In the genomic region with DNA sequence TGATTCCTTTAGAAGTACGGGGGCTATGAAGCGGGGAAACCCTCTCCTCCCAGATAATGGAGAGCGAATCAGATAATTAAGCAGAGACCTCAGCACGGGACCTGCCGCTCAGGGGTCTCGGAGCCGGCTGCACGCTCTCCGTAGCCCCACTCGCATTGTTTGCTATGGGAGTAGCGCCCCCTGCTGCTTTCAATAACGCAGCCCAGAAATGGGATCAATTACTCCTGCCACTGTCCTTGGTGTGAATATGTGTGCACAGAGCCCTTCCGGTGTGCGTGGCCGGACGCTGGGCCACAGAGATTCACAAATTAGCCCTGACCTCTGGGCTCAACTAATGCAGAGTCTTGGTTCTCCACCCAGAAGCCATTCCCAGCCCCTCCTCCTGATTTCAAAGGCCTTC, we compare ENCODE assay signal across 10 cellular contexts.
DNase-seq lines count a peak whose midpoint lies in the region; ATAC-seq and TF ChIP-seq lines count a peak whose summit lies in the region.
"Had no signal": no experiment of that assay in that cellular context is flagged by ENCODE, and none has a peak within 500 bp of the region (broad histone marks: within the 10 kb centered on the region; RNA-seq: fewer than 3 reads in every experiment).

No MANE protein-coding gene starts in this region.

- H3K27ac Mint-ChIP-seq in brain (peak overlapping the region in 1 of 5 experiments; percentile 19), neural crest cell (ENCODE audit: unreplicated experiment) (no peak overlapping the region)
- no peak overlapping the region for H3K27ac Mint-ChIP-seq in activated T-cell treated with anti-CD3 and anti-CD28 coated beads, Interleukin-2, amount 50 U/mL, for 72 hours
- H3K27ac Mint-ChIP-seq: activated T-helper 17 cell treated with anti-CD3 and anti-CD28 coated beads, Interleukin-2, amount 50 U/mL, for 72 hours; stimulated activated effector memory CD8-positive, alpha-beta T cell treated with anti-CD3 and anti-CD28 coated beads, Interleukin-12 subunit alpha, Interleukin-12 subunit beta, amount 100 ng/mL, for 72 hours had no signal

- DNase-seq in LNCaP clone FGC (ENCODE audit: low read depth) (no peak), neural crest cell (ENCODE audit: low read depth, low spot score) (peak; percentile 68), T-helper 9 cell (no peak)
- DNase-seq in activated T-cell treated with anti-CD3 and anti-CD28 coated beads, Interleukin-2, amount 50 U/mL, for 72 hours, result no peak
- DNase-seq: foreskin melanocyte had no signal

- no peaks in the 10 kb centered on the region for H3K9me3 ChIP-seq in ES-I3 (ENCODE audit: control insufficient read depth, insufficient read depth, low read length)

- ATAC-seq in GM18519 (IDR thresholded peaks at IDR 0.05; ENCODE audit: low FRiP score, unreplicated experiment), result no peak
- no peak for ATAC-seq in activated T-cell treated with anti-CD3 and anti-CD28 coated beads, Interleukin-2, amount 50 U/mL, for 72 hours (replicated peaks in 1 of 2)
- ATAC-seq: activated T-helper 17 cell treated with anti-CD3 and anti-CD28 coated beads, Interleukin-2, amount 50 U/mL, for 72 hours; stimulated activated effector memory CD8-positive, alpha-beta T cell treated with anti-CD3 and anti-CD28 coated beads, Interleukin-12 subunit alpha, Interleukin-12 subunit beta, amount 100 ng/mL, for 72 hours had no signal

- H3K4me1 Mint-ChIP-seq in brain, result no peaks in the 10 kb centered on the region
- H3K4me1 Mint-ChIP-seq in neural crest cell, result peaks cover 5% of the 10 kb centered on the region
- H3K4me1 Mint-ChIP-seq in activated T-cell treated with anti-CD3 and anti-CD28 coated beads, Interleukin-2, amount 50 U/mL, for 72 hours (ENCODE audit: low read depth), result no peaks in the 10 kb centered on the region
- H3K4me1 Mint-ChIP-seq: activated T-helper 17 cell treated with anti-CD3 and anti-CD28 coated beads, Interleukin-2, amount 50 U/mL, for 72 hours; stimulated activated effector memory CD8-positive, alpha-beta T cell treated with anti-CD3 and anti-CD28 coated beads, Interleukin-12 subunit alpha, Interleukin-12 subunit beta, amount 100 ng/mL, for 72 hours had no signal

- H3K4me3 Mint-ChIP-seq in brain, result peak overlapping the region in 1 of 5 experiments; percentile 41
- H3K4me3 Mint-ChIP-seq in neural crest cell, result no peak overlapping the region
- no peak overlapping the region for H3K4me3 Mint-ChIP-seq in activated T-cell treated with anti-CD3 and anti-CD28 coated beads, Interleukin-2, amount 50 U/mL, for 72 hours
- H3K4me3 Mint-ChIP-seq: activated T-helper 17 cell treated with anti-CD3 and anti-CD28 coated beads, Interleukin-2, amount 50 U/mL, for 72 hours; stimulated activated effector memory CD8-positive, alpha-beta T cell treated with anti-CD3 and anti-CD28 coated beads, Interleukin-12 subunit alpha, Interleukin-12 subunit beta, amount 100 ng/mL, for 72 hours had no signal

- peak overlapping the region; percentile 1; the same call in 1 of the 2 replicates for H3K9ac ChIP-seq in ES-I3 (ENCODE audit: low read depth, low read length)

- H3K36me3 Mint-ChIP-seq in brain (no peaks in the 10 kb centered on the region), neural crest cell (ENCODE audit: low read depth) (no peaks in the 10 kb centered on the region)
- no peaks in the 10 kb centered on the region for H3K36me3 Mint-ChIP-seq in activated T-cell treated with anti-CD3 and anti-CD28 coated beads, Interleukin-2, amount 50 U/mL, for 72 hours (ENCODE audit: insufficient read depth in 2 of 2)
- H3K36me3 Mint-ChIP-seq: stimulated activated effector memory CD8-positive, alpha-beta T cell treated with anti-CD3 and anti-CD28 coated beads, Interleukin-12 subunit alpha, Interleukin-12 subunit beta, amount 100 ng/mL, for 72 hours had no signal

- H3K9me3 Mint-ChIP-seq in brain, result peaks cover 0 to 42% (median 2%) of the 10 kb centered on the region in 5 experiments
- no peaks in the 10 kb centered on the region for H3K9me3 Mint-ChIP-seq in neural crest cell
- peaks cover 0 to 7% of the 10 kb centered on the region in 2 donors for H3K9me3 Mint-ChIP-seq in activated T-cell treated with anti-CD3 and anti-CD28 coated beads, Interleukin-2, amount 50 U/mL, for 72 hours
- H3K9me3 Mint-ChIP-seq: stimulated activated effector memory CD8-positive, alpha-beta T cell treated with anti-CD3 and anti-CD28 coated beads, Interleukin-12 subunit alpha, Interleukin-12 subunit beta, amount 100 ng/mL, for 72 hours had no signal

- H3K4me3 ChIP-seq in LNCaP clone FGC (ENCODE audit: low read depth, low read length), result no peak overlapping the region

- TF ChIP-seq CTCF in LNCaP clone FGC (IDR thresholded peaks at IDR 0.05; ENCODE audit: control insufficient read depth, extremely low read depth, insufficient read depth) (peak; percentile 19; the same call in 1 of the 2 replicates), brain (conservative IDR thresholded peaks at IDR 0.05) (peak; percentile 63 to 86), neural crest cell (conservative IDR thresholded peaks at IDR 0.05) (peak; percentile 77)

- H3K4me1 ChIP-seq in ES-I3 (ENCODE audit: insufficient read depth, low read length), result no peaks in the 10 kb centered on the region

- H3K27me3 Mint-ChIP-seq in brain (peaks cover 3% of the 10 kb centered on the region), neural crest cell (ENCODE audit: low read depth) (no peaks in the 10 kb centered on the region)
- no peaks in the 10 kb centered on the region for H3K27me3 Mint-ChIP-seq in activated T-cell treated with anti-CD3 and anti-CD28 coated beads, Interleukin-2, amount 50 U/mL, for 72 hours (ENCODE audit: low read depth)
- H3K27me3 Mint-ChIP-seq: activated T-helper 17 cell treated with anti-CD3 and anti-CD28 coated beads, Interleukin-2, amount 50 U/mL, for 72 hours had no signal

- no peaks in the 10 kb centered on the region for H3K36me3 ChIP-seq in ES-I3 (ENCODE audit: insufficient read depth, low read length)

Comparison
In these comparisons a context has a peak if more than half of its experiments do, and no peak if none do; other contexts are left out.
1. CTCF ChIP-seq: peak in every context shown above with its lines; median percentile 77 in neural crest cell; 74 in brain; 19 in LNCaP clone FGC.